ENCODE assay signal across 22 cellular contexts in the genomic region with DNA sequence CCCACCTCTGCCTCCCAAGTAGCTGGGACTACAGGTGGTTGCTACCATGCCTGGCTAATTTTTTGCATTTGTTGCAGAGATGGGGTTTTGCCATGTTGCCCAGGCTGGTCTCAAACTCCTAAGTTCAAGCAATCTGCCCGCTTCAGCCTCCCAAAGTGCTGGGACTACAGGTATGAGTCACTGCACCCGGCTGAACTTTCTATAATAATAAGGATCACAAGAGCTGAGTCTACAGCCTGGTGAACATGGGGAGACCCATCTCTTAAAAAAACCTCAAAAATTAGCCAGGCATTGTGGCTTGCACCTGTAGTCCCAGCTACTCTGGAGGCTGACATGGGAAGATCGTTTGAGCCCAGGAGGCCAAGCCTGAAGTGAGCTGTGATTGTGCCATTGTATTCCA.
"Had no signal": no experiment of that assay in that cellular context is flagged by ENCODE, and none has a peak within 500 bp of the region (broad histone marks: within the 10 kb centered on the region; RNA-seq: fewer than 3 reads in every experiment).

No MANE protein-coding gene starts in this region.

- ATAC-seq: esophagus mucosa; foreskin keratinocyte; heart right ventricle; left lung; lower lobe of right lung; naive thymus-derived CD8-positive, alpha-beta T cell; pancreas; psoas muscle; upper lobe of right lung had no signal

- DNase-seq: activated CD4-positive, alpha-beta T cell treated with anti-CD3 and anti-CD28 coated beads for 4 hours; activated CD4-positive, alpha-beta T cell treated with anti-CD3 and anti-CD28 coated beads, Interleukin-2, amount 50 U/mL, for 48 hours; activated CD8-positive, alpha-beta memory T cell treated with anti-CD3 and anti-CD28 coated beads for 24 hours; activated effector memory CD4-positive, alpha-beta T cell treated with anti-CD3 and anti-CD28 coated beads, Interleukin-2, amount 50 U/mL, for 16 hours; activated naive CD4-positive, alpha-beta T cell treated with anti-CD3 and anti-CD28 coated beads, Interleukin-2, amount 10 ng/mL, durations not matched to agents 7 days and 5 days; activated naive CD8-positive, alpha-beta T cell treated with anti-CD3 and anti-CD28 coated beads, Interleukin-2, amount 10 ng/mL, durations not matched to agents 7 days and 5 days; endodermal cell; foreskin keratinocyte; heart right ventricle; left lung; lower lobe of right lung; mesenchymal stem cell; naive thymus-derived CD8-positive, alpha-beta T cell; nucleus accumbens; pancreas; psoas muscle; stimulated activated naive CD4-positive, alpha-beta T cell; tibial artery; upper lobe of right lung had no signal

- H3K4me3 ChIP-seq: ascending aorta, heart right ventricle, left lung, lower lobe of right lung, pancreas, psoas muscle, suprapubic skin, tibial artery, upper lobe of right lung had no signal

- H3K27me3 ChIP-seq: ascending aorta, foreskin keratinocyte, heart right ventricle, left lung, pancreas, suprapubic skin, tibial artery, upper lobe of right lung had no signal

- H3K27ac ChIP-seq: ascending aorta, foreskin keratinocyte, heart right ventricle, left lung, lower lobe of right lung, pancreas, psoas muscle, suprapubic skin, tibial artery, upper lobe of right lung had no signal
